ENCODE assay signal across 1 cellular context in the genomic region with DNA sequence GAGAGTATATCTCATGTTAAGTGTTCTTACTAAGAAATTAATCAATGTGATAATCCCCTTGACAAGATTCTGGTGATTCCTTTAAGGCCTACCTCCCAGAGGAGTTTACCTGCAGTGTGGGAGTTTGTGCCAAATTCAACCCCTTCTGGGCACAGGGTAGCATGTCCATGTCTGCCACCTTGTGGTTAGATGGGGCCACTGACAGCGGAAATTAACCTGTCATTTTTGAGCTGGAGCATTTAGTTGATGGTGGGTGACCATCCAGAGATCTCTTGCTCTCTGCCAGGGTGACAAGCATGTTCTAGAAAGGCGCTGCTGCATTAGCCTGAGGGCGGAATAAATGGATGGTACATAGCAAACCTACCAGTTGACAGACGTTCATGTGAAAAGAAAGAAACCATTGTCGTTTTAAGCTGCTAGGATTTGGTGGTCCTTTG.
TF ChIP-seq lines count a peak whose summit lies in the region.

No MANE protein-coding gene starts in this region.

TF ChIP-seq in SK-N-SH, 30 proteins besides CTCF, POLR2A, EP300 and RAD21 (continued from another document):
- no peak for TF ChIP-seq MXI1 (IDR thresholded peaks at IDR 0.05; ENCODE audit: low read depth, low read length)
- peak; percentile 70 for TF ChIP-seq SMC3 (IDR thresholded peaks at IDR 0.05; ENCODE audit: low read depth, low read length)
- no peak for TF ChIP-seq FOXJ3 (CRISPR knock-in tag; IDR thresholded peaks at IDR 0.05)
- TF ChIP-seq MEF2A (IDR thresholded peaks at IDR 0.05; ENCODE audit: borderline replicate concordance, low read depth): no peak
- no peak for TF ChIP-seq RFX5 (IDR thresholded peaks at IDR 0.05; ENCODE audit: low read length)
